In the genomic region with DNA sequence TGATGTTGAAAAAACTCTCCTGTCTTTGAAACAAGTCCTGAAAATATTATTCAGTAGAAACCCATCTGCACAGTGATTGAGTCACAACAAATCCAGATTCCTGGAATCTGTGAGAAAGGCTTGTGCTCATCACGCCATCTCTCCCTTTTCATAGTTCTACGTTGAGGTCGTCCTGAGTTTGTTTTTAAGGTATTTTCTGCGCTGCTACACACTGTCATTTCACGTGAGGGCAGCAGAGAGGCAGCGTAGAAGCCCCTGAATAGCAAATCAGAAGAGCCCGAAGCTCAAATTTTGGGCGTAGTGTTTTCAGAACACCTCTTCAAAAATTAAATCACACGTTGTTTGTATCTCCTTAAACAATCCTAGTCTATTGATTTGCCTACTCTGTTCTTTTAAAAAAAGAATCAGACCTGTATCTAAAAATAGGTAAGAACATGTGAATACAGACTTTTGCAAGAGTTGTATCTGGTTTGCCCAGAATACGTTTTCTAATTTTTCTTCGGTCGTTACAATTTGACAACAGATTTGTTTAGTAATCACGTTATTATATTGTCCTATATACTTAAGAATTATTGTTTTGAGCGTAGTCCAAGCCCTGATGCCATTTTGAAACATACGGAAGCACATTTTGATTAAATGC, we compare ENCODE assay signal across 1 cellular context.
TF ChIP-seq lines count a peak whose summit lies in the region.

No MANE protein-coding gene starts in this region.

TF ChIP-seq in H1, 55 proteins besides CTCF, POLR2A, EP300 and RAD21:
- TF ChIP-seq TBP (IDR thresholded peaks at IDR 0.05; ENCODE audit: low read depth, low read length) (no peak), SUZ12 (IDR thresholded peaks at IDR 0.05; ENCODE audit: low read length) (no peak), FOSL1 (IDR thresholded peaks at IDR 0.05; ENCODE audit: insufficient read depth, low read depth, low read length) (no peak), MAFK (IDR thresholded peaks at IDR 0.05; ENCODE audit: low read depth, low read length) (no peak), CREB1 (IDR thresholded peaks at IDR 0.05) (no peak), BCL11A (IDR thresholded peaks at IDR 0.05; ENCODE audit: low read depth in 2 of 2, low read length in 2 of 2) (no peak), JUN (IDR thresholded peaks at IDR 0.05; ENCODE audit: low read depth, low read length) (no peak), ZNF274 (IDR thresholded peaks at IDR 0.05; ENCODE audit: borderline replicate concordance, extremely low read depth, low read length) (no peak), POU5F1 (IDR thresholded peaks at IDR 0.05; ENCODE audit: low read depth, low read length) (no peak), TAF1 (IDR thresholded peaks at IDR 0.05; ENCODE audit: low read depth, low read length) (no peak), TAF7 (optimal IDR thresholded peaks at IDR 0.05; ENCODE audit: borderline replicate concordance, low read depth, low read length) (no peak), KDM4A (IDR thresholded peaks at IDR 0.05; ENCODE audit: low read depth, low read length, severe bottlenecking) (no peak)
- TF ChIP-seq, protein P1, sequence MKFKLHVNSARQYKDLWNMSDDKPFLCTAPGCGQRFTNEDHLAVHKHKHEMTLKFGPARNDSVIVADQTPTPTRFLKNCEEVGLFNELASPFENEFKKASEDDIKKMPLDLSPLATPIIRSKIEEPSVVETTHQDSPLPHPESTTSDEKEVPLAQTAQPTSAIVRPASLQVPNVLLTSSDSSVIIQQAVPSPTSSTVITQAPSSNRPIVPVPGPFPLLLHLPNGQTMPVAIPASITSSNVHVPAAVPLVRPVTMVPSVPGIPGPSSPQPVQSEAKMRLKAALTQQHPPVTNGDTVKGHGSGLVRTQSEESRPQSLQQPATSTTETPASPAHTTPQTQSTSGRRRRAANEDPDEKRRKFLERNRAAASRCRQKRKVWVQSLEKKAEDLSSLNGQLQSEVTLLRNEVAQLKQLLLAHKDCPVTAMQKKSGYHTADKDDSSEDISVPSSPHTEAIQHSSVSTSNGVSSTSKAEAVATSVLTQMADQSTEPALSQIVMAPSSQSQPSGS (IDR thresholded peaks at IDR 0.05; ENCODE audit: low read length): no peak
